ENCODE assay signal across 16 cellular contexts in the genomic region with DNA sequence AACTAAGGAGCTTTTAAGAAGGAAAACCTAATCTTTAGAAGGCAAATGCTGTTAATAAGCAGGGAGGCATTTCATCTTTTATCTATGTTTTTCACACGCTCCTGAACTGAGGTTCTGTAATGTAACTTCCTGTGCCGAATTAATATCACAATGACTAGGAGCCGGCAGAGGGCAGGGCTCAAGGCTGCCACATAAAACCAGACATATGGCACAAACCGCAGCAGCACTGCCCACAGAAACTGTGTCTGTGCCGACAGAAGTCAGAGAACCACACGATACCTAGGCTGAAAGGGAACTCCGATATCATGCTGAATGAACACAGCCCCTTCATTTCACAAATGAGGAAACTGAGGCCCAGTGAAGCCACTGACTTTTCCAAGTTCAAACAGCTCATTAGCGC.
"Had no signal": no experiment of that assay in that cellular context is flagged by ENCODE, and none has a peak within 500 bp of the region (broad histone marks: within the 10 kb centered on the region; RNA-seq: fewer than 3 reads in every experiment).

No MANE protein-coding gene starts in this region.

- H3K9me3 ChIP-seq: neutrophil, testis, upper lobe of right lung had no signal

- H3K4me3 Mint-ChIP-seq: activated CD4-positive, alpha-beta memory T cell treated with anti-CD3 and anti-CD28 coated beads for 36 hours; activated naive CD8-positive, alpha-beta T cell treated with anti-CD3 and anti-CD28 coated beads, Interleukin-2, amount 10 ng/mL, durations not matched to agents 7 days and 5 days; activated T-cell treated with anti-CD3 and anti-CD28 coated beads, Interleukin-2, amount 50 U/mL, for 4 hours; mesothelial cell of epicardium; T-helper 1 cell treated with Interleukin-12 subunit alpha and Interleukin-12 subunit beta and Interleukin-4 antibody, amounts not matched to agents 30 μg/mL and 1 μg/mL, for 36 hours had no signal

- DNase-seq: activated CD4-positive, alpha-beta memory T cell treated with anti-CD3 and anti-CD28 coated beads for 36 hours; activated CD4-positive, alpha-beta T cell treated with anti-CD3 and anti-CD28 coated beads for 1 hour; activated naive CD8-positive, alpha-beta T cell treated with anti-CD3 and anti-CD28 coated beads, Interleukin-2, amount 10 ng/mL, durations not matched to agents 7 days and 5 days; activated T-cell treated with anti-CD3 and anti-CD28 coated beads, Interleukin-2, amount 50 U/mL, for 4 hours; foreskin melanocyte; kidney; stimulated activated CD4-positive, alpha-beta T cell treated with anti-CD3 and anti-CD28 coated beads, Interleukin-1b, Interleukin-23, amount 100 ng/mL, for 48 hours; stimulated activated naive CD4-positive, alpha-beta T cell treated with Interleukin-2 at 50 U/mL for 16 hours; testis; upper lobe of right lung had no signal

- H3K4me1 Mint-ChIP-seq: mesothelial cell of epicardium had no signal

- H3K4me2 ChIP-seq: smooth muscle cell had no signal

- H3K27ac ChIP-seq: testis, upper lobe of right lung had no signal

- H3K36me3 ChIP-seq: neutrophil, upper lobe of right lung had no signal

- H3K4me3 ChIP-seq: smooth muscle cell, testis, upper lobe of right lung had no signal

- ATAC-seq: activated T-cell treated with anti-CD3 and anti-CD28 coated beads, Interleukin-2, amount 50 U/mL, for 4 hours; right cardiac atrium; SK-N-SH treated with all-trans-retinoic acid at 6 μM for 48 hours; upper lobe of right lung had no signal

- H3K9me3 Mint-ChIP-seq: activated CD4-positive, alpha-beta memory T cell treated with anti-CD3 and anti-CD28 coated beads for 36 hours; activated naive CD8-positive, alpha-beta T cell treated with anti-CD3 and anti-CD28 coated beads, Interleukin-2, amount 10 ng/mL, durations not matched to agents 7 days and 5 days; activated T-cell treated with anti-CD3 and anti-CD28 coated beads, Interleukin-2, amount 50 U/mL, for 4 hours; mesothelial cell of epicardium; T-helper 1 cell treated with Interleukin-12 subunit alpha and Interleukin-12 subunit beta and Interleukin-4 antibody, amounts not matched to agents 30 μg/mL and 1 μg/mL, for 36 hours had no signal

- H3K4me1 ChIP-seq: upper lobe of right lung had no signal

- H3K27ac Mint-ChIP-seq: activated CD4-positive, alpha-beta memory T cell treated with anti-CD3 and anti-CD28 coated beads for 36 hours; activated naive CD8-positive, alpha-beta T cell treated with anti-CD3 and anti-CD28 coated beads, Interleukin-2, amount 10 ng/mL, durations not matched to agents 7 days and 5 days; mesothelial cell of epicardium; T-helper 1 cell treated with Interleukin-12 subunit alpha and Interleukin-12 subunit beta and Interleukin-4 antibody, amounts not matched to agents 30 μg/mL and 1 μg/mL, for 36 hours had no signal

- H3K27me3 Mint-ChIP-seq: activated CD4-positive, alpha-beta memory T cell treated with anti-CD3 and anti-CD28 coated beads for 36 hours; activated naive CD8-positive, alpha-beta T cell treated with anti-CD3 and anti-CD28 coated beads, Interleukin-2, amount 10 ng/mL, durations not matched to agents 7 days and 5 days had no signal

- H3K27me3 ChIP-seq: neutrophil, testis, upper lobe of right lung had no signal
